In the genomic region with DNA sequence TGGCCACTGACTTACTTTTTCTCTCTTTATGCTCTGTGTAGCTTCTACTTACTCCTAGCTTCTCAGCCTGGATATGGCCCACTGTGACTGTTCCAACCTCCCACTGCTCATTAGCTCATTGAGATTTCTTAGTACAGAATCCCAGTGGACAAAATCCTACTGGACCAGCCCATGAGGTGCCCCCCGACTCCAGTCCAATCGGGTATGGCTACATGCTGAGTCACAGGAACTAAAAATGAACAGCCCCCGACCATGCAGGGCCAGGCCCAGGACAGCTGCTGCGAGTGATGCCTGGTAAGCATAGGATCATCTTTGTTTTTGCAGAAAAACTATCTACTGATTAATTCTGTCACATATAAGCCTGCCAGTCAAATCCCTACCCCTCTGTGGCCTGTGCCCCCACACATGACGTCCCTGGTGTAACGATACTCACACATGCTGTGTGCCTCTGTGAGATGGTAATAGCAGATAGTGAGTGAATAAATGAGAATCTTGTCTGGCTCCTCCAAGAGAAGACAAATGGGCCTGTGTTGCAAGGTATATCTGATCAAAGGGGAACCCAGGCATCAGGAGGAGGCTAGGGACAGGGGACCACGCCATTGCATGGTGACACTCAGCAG, we compare ENCODE assay signal across 15 cellular contexts.
A peak's percentile ranks its signal among the peaks of the same experiment; 100 is the strongest.
DNase-seq lines count a peak whose midpoint lies in the region; ATAC-seq and TF ChIP-seq lines count a peak whose summit lies in the region.
"Had no signal": no experiment of that assay in that cellular context is flagged by ENCODE, and none has a peak within 500 bp of the region (broad histone marks: within the 10 kb centered on the region; RNA-seq: fewer than 3 reads in every experiment).

No MANE protein-coding gene starts in this region.

- no peak overlapping the region for H2AFZ ChIP-seq in ACC112 (ENCODE audit: low read length, unreplicated experiment)
- H2AFZ ChIP-seq in GM23338: peak overlapping the region; percentile 78; the same call in 1 of the 2 replicates

- H3K4me1 ChIP-seq in ACC112 (ENCODE audit: control insufficient read depth, insufficient read depth, low read length, unreplicated experiment): peaks cover 82% of the 10 kb centered on the region
- H3K4me1 ChIP-seq in GM23338 (ENCODE audit: insufficient read depth): peaks cover 4% of the 10 kb centered on the region; the same call in 1 of the 2 replicates
- H3K4me1 ChIP-seq in mesendoderm (ENCODE audit: control insufficient read depth, low read depth, low read length): peaks cover 6% of the 10 kb centered on the region
- H3K4me1 ChIP-seq: ascending aorta, HAP-1 had no signal

- H3K9me2 ChIP-seq in GM23338 (ENCODE audit: insufficient read depth): peaks cover 10% of the 10 kb centered on the region; the same call in 1 of the 2 replicates

- no peak overlapping the region for H3K9ac ChIP-seq in mesendoderm (ENCODE audit: low read length)

- H4K8ac ChIP-seq in mesendoderm (ENCODE audit: low read depth, low read length): no peak overlapping the region

- ATAC-seq in GM23338: no peak
- peak; percentile 64 to 69 for ATAC-seq in activated T-cell treated with anti-CD3 and anti-CD28 coated beads, Interleukin-2, amount 50 U/mL, for 4 hours
- ATAC-seq in GM21447 (IDR thresholded peaks at IDR 0.05; ENCODE audit: unreplicated experiment): no peak
- ATAC-seq: PC-3 had no signal

- H3K23ac ChIP-seq in mesendoderm (ENCODE audit: low read length): no peak overlapping the region

- H3K4me2 ChIP-seq in GM23338 (no peak overlapping the region), mesendoderm (ENCODE audit: low read length) (no peak overlapping the region)

- H3K9me3 Mint-ChIP-seq in GM23338: no peaks in the 10 kb centered on the region
- H3K9me3 Mint-ChIP-seq in activated T-cell treated with anti-CD3 and anti-CD28 coated beads, Interleukin-2, amount 50 U/mL, for 4 hours: no peaks in the 10 kb centered on the region
- no peaks in the 10 kb centered on the region for H3K9me3 Mint-ChIP-seq in type B pancreatic cell

- peaks cover 2% of the 10 kb centered on the region for H3K27me3 Mint-ChIP-seq in GM23338 (ENCODE audit: insufficient read depth, low read depth, poor library complexity)
- no peaks in the 10 kb centered on the region for H3K27me3 Mint-ChIP-seq in activated T-cell treated with anti-CD3 and anti-CD28 coated beads, Interleukin-2, amount 50 U/mL, for 4 hours (ENCODE audit: low read depth)
- H3K27me3 Mint-ChIP-seq in type B pancreatic cell: peaks cover 3% of the 10 kb centered on the region

- no peak overlapping the region for H3K4ac ChIP-seq in mesendoderm (ENCODE audit: low read depth, low read length)

- TF ChIP-seq CTCF in GM23338 (conservative IDR thresholded peaks at IDR 0.05; ENCODE audit: low read depth in 2 of 2) (no peak), type B pancreatic cell (conservative IDR thresholded peaks at IDR 0.05) (no peak)

- no peak overlapping the region for H2BK120ac ChIP-seq in mesendoderm (ENCODE audit: low read depth, low read length)

- no peaks in the 10 kb centered on the region for H4K20me1 ChIP-seq in GM23338 (replicated peaks; ENCODE audit: insufficient read depth)

- H3K18ac ChIP-seq in mesendoderm (ENCODE audit: low read length): no peak overlapping the region

- no peak overlapping the region for H2BK15ac ChIP-seq in mesendoderm (replicated peaks; ENCODE audit: low read depth)

- no peak overlapping the region for H3K4me3 Mint-ChIP-seq in GM23338
- H3K4me3 Mint-ChIP-seq in activated T-cell treated with anti-CD3 and anti-CD28 coated beads, Interleukin-2, amount 50 U/mL, for 4 hours: no peak overlapping the region
- no peak overlapping the region for H3K4me3 Mint-ChIP-seq in type B pancreatic cell
- H3K4me3 Mint-ChIP-seq: CD4-positive, CD25-positive, alpha-beta regulatory T cell had no signal

- no peak overlapping the region for H4K5ac ChIP-seq in mesendoderm (ENCODE audit: low read length)

- WGBS in mesendoderm (ENCODE audit: extremely low coverage, insufficient coverage, low lambda C conversion rate): no CpG with 5 or more reads among the region's 7 CpGs

- H3K27ac ChIP-seq in ACC112 (ENCODE audit: low read depth, low read length) (peak overlapping the region; percentile 97), GM23338 (ENCODE audit: low read depth) (no peak overlapping the region), mesendoderm (ENCODE audit: low read depth, low read length) (no peak overlapping the region)
- H3K27ac ChIP-seq: ascending aorta had no signal

- H3K56ac ChIP-seq in mesendoderm (ENCODE audit: low read length): peak overlapping the region; percentile 17

- no peak overlapping the region for H2BK5ac ChIP-seq in mesendoderm (ENCODE audit: low read length)

- H3K27ac Mint-ChIP-seq in GM23338 (0 out of 2 replicates have a peak overlapping the region, but pooled peaks have one; percentile 8), type B pancreatic cell (no peak overlapping the region)
- H3K27ac Mint-ChIP-seq: CD4-positive, CD25-positive, alpha-beta regulatory T cell had no signal

- H3K27me3 ChIP-seq in ACC112 (ENCODE audit: insufficient read depth, low read length) (no peaks in the 10 kb centered on the region), GM23338 (ENCODE audit: insufficient read depth) (no peaks in the 10 kb centered on the region), mesendoderm (ENCODE audit: insufficient read depth, low read length, poor library complexity) (no peaks in the 10 kb centered on the region)
- H3K27me3 ChIP-seq: ascending aorta had no signal

- H3K36me3 ChIP-seq in ACC112 (ENCODE audit: insufficient read depth, low read length) (peaks cover 13% of the 10 kb centered on the region; the same call in 1 of the 2 replicates), GM23338 (ENCODE audit: insufficient read depth) (no peaks in the 10 kb centered on the region), mesendoderm (ENCODE audit: control insufficient read depth, insufficient read depth, low read length) (no peaks in the 10 kb centered on the region)
- H3K36me3 ChIP-seq: ascending aorta, HAP-1 had no signal

- H3K79me1 ChIP-seq in mesendoderm (ENCODE audit: low read length): no peaks in the 10 kb centered on the region

- H3K4me1 Mint-ChIP-seq in GM23338: peaks cover 22% of the 10 kb centered on the region
- peaks cover 12% of the 10 kb centered on the region for H3K4me1 Mint-ChIP-seq in activated T-cell treated with anti-CD3 and anti-CD28 coated beads, Interleukin-2, amount 50 U/mL, for 4 hours (ENCODE audit: low read depth)
- peaks cover 19% of the 10 kb centered on the region for H3K4me1 Mint-ChIP-seq in type B pancreatic cell (ENCODE audit: unreplicated experiment)

- H3K4me3 ChIP-seq in ACC112 (ENCODE audit: low read depth, low read length): no peak overlapping the region
- no peak overlapping the region for H3K4me3 ChIP-seq in GM23338
- H3K4me3 ChIP-seq in mesendoderm (ENCODE audit: low read length): no peak overlapping the region
- H3K4me3 ChIP-seq: ascending aorta, HAP-1 had no signal

- H3K79me2 ChIP-seq in ACC112 (ENCODE audit: control insufficient read depth, insufficient read depth, low read length, unreplicated experiment) (no peaks in the 10 kb centered on the region), GM23338 (replicated peaks; ENCODE audit: insufficient read depth) (no peaks in the 10 kb centered on the region), mesendoderm (ENCODE audit: control insufficient read depth, insufficient read depth, low read length) (no peaks in the 10 kb centered on the region)

- H3K36me3 Mint-ChIP-seq in GM23338 (ENCODE audit: low read depth): no peaks in the 10 kb centered on the region
- H3K36me3 Mint-ChIP-seq in activated T-cell treated with anti-CD3 and anti-CD28 coated beads, Interleukin-2, amount 50 U/mL, for 4 hours (ENCODE audit: insufficient read depth): no peaks in the 10 kb centered on the region
- no peaks in the 10 kb centered on the region for H3K36me3 Mint-ChIP-seq in type B pancreatic cell
- H3K36me3 Mint-ChIP-seq: CD4-positive, CD25-positive, alpha-beta regulatory T cell had no signal

- DNase-seq in GM23338 (ENCODE audit: low spot score) (no peak), mesendoderm (no peak), type B pancreatic cell (ENCODE audit: extremely low spot score, unreplicated experiment) (no peak), NCI-H2196 treated with DMSO at 0.1 percent for 48 hours (lab: John Stamatoyannopoulos, UW; ENCODE audit: unreplicated experiment) (no peak), GM03348 (ENCODE audit: low spot score) (no peak)
- DNase-seq in activated T-cell treated with anti-CD3 and anti-CD28 coated beads, Interleukin-2, amount 50 U/mL, for 4 hours: no peak
- DNase-seq: effector CD8-positive, alpha-beta T cell; MV-4-11; NCI-H446; PC-3 had no signal

- peak overlapping the region; percentile 60 for H2AK5ac ChIP-seq in mesendoderm (ENCODE audit: low read length)

- no peaks in the 10 kb centered on the region for H3F3A ChIP-seq in GM23338 (replicated peaks; ENCODE audit: low read depth)

TF ChIP-seq in GM23338, 12 proteins besides CTCF, POLR2A, EP300 and RAD21 (continues in another document):
- TF ChIP-seq CREB1 (CRISPR knock-in tag; IDR thresholded peaks at IDR 0.05; ENCODE audit: low read depth) (no peak), STAT1 (IDR thresholded peaks at IDR 0.05; ENCODE audit: unreplicated experiment) (no peak), EZH2 (IDR thresholded peaks at IDR 0.05; ENCODE audit: low read depth, unreplicated experiment) (no peak), EZH2phosphoT487 (IDR thresholded peaks at IDR 0.05; ENCODE audit: unreplicated experiment) (no peak), ZNF331 (CRISPR knock-in tag; IDR thresholded peaks at IDR 0.05; ENCODE audit: low read depth) (no peak)

Comparison
In these comparisons a context has a peak if more than half of its experiments do, and no peak if none do; other contexts are left out.
1. ATAC-seq: peak in activated T-cell treated with anti-CD3 and anti-CD28 coated beads, Interleukin-2, amount 50 U/mL, for 4 hours (2 of 2); none in GM23338 (single experiment) and GM21447 (single experiment).